In genomic region chr13:21067794-21068193, GRCh38 we compare ENCODE assay signal across 29 cellular contexts.
"Had no signal": no experiment of that assay in that cellular context is flagged by ENCODE, and none has a peak within 500 bp of the region (broad histone marks: within the 10 kb centered on the region; RNA-seq: fewer than 3 reads in every experiment).

No MANE protein-coding gene starts in this region.

- H3K9me3 ChIP-seq: adrenal gland, body of pancreas, breast epithelium had no signal

- H3K27ac ChIP-seq: adrenal gland, body of pancreas, brain microvascular endothelial cell, breast epithelium, VCaP had no signal

- H3K36me3 ChIP-seq: adrenal gland, brain microvascular endothelial cell, breast epithelium had no signal

- DNase-seq: activated B cell treated with CpG ODN at 0.5 μM for 24 hours; activated CD4-positive, alpha-beta memory T cell treated with anti-CD3 and anti-CD28 coated beads for 36 hours; activated CD4-positive, alpha-beta T cell treated with anti-CD3 and anti-CD28 coated beads for 4 hours; activated CD4-positive, alpha-beta T cell treated with anti-CD3 and anti-CD28 coated beads, Interleukin-2, amount 10 ng/mL, durations not matched to agents 24 days and 14 days; activated CD4-positive, alpha-beta T cell treated with anti-CD3 and anti-CD28 coated beads, Interleukin-2, amount 50 U/mL, for 1 hour; activated CD4-positive, alpha-beta T cell treated with anti-CD3 and anti-CD28 coated beads, Interleukin-2, amount 50 U/mL, for 4 hours; activated CD4-positive, CD25-positive, alpha-beta regulatory T cell treated with anti-CD3 and anti-CD28 coated beads, Interleukin-2, amount 50 U/mL, for 72 hours; activated CD8-positive, alpha-beta T cell treated with anti-CD3 and anti-CD28 coated beads for 36 hours; activated effector memory CD4-positive, alpha-beta T cell treated with anti-CD3 and anti-CD28 coated beads, Interleukin-2, amount 50 U/mL, for 16 hours; activated gamma-delta T cell treated with Interleukin-2 at 50 U/mL for 16 hours; activated naive CD4-positive, alpha-beta T cell; activated naive CD4-positive, alpha-beta T cell treated with anti-CD3 and anti-CD28 coated beads for 36 hours; activated naive CD4-positive, alpha-beta T cell treated with anti-CD3 and anti-CD28 coated beads, Interleukin-2, amount 50 U/mL, for 16 hours; activated naive CD8-positive, alpha-beta T cell treated with anti-CD3 and anti-CD28 coated beads for 36 hours; activated T-cell treated with anti-CD3 and anti-CD28 coated beads for 4 hours; activated T-cell treated with anti-CD3 and anti-CD28 coated beads, Interleukin-2, amount 50 U/mL, for 1 hour; activated T-cell treated with anti-CD3 and anti-CD28 coated beads, Interleukin-2, amount 50 U/mL, for 4 hours; activated T-cell treated with anti-CD3 and anti-CD28 coated beads, Interleukin-2, amount 50 U/mL, for 72 hours; adrenal gland; amniotic stem cell; aorta; body of pancreas; brain microvascular endothelial cell; central memory CD4-positive, alpha-beta T cell; T-helper 1 cell; T-helper 2 cell; T-helper 9 cell had no signal

- H3K4me3 ChIP-seq: adrenal gland, body of pancreas, breast epithelium had no signal

- H3K27me3 ChIP-seq: adrenal gland, body of pancreas, brain microvascular endothelial cell, breast epithelium had no signal

- H3K4me1 ChIP-seq: body of pancreas, breast epithelium had no signal
